In genomic region chr1:15786581-15786980, GRCh38 we compare ENCODE assay signal across 13 cellular contexts. TPM values are rescaled to one million over a fixed set of nuclear protein-coding genes. Genes with fewer than 3 reads are reported as not detected.
A peak's percentile ranks its signal among the peaks of the same experiment; 100 is the strongest.
DNase-seq lines count a peak whose midpoint lies in the region; ATAC-seq, FAIRE-seq and TF ChIP-seq lines count a peak whose summit lies in the region.
"Had no signal": no experiment of that assay in that cellular context is flagged by ENCODE, and none has a peak within 500 bp of the region (broad histone marks: within the 10 kb centered on the region; RNA-seq: fewer than 3 reads in every experiment).

No MANE protein-coding gene starts in this region.

- no peaks in the 10 kb centered on the region for H3K9me2 ChIP-seq in HCT116 (ENCODE audit: insufficient read depth)

- H3K9ac ChIP-seq in HCT116 (ENCODE audit: low read length) (peak overlapping the region; percentile 23; the same call in 1 of the 2 replicates), mammary epithelial cell (ENCODE audit: insufficient read depth, low read length) (no peak overlapping the region), kidney (ENCODE audit: low read length in 2 of 2) (no peak overlapping the region), neural progenitor cell (no peak overlapping the region)

- no peaks in the 10 kb centered on the region for H3F3A ChIP-seq in neural progenitor cell (ENCODE audit: low read depth)

- H2AFZ ChIP-seq in HCT116 (ENCODE audit: low read depth, low read length, poor library complexity, severe bottlenecking): no peak overlapping the region
- no peak overlapping the region for H2AFZ ChIP-seq in mammary epithelial cell (ENCODE audit: low read depth, low read length)
- no peak overlapping the region for H2AFZ ChIP-seq in neural progenitor cell (replicated peaks)

- TF ChIP-seq CTCF in HCT116 (IDR thresholded peaks at IDR 0.05 in 2 of 3, conservative IDR thresholded peaks at IDR 0.05 in 1 of 3; ENCODE audit: borderline replicate concordance in 1 of 3, insufficient read depth in 1 of 3, low read depth in 2 of 3, low read length in 2 of 3): no peak
- no peak for TF ChIP-seq CTCF in mammary epithelial cell (conservative IDR thresholded peaks at IDR 0.05 in 1 of 2, IDR thresholded peaks at IDR 0.05 in 1 of 2; ENCODE audit: extremely low read depth in 1 of 2, insufficient read depth in 1 of 2, low read depth in 1 of 2, low read length in 2 of 2)
- TF ChIP-seq CTCF in kidney (IDR thresholded peaks at IDR 0.05; ENCODE audit: borderline replicate concordance, extremely low read depth, insufficient read depth): no peak
- TF ChIP-seq CTCF in testis (IDR thresholded peaks at IDR 0.05): no peak
- TF ChIP-seq CTCF in neural progenitor cell (IDR thresholded peaks at IDR 0.05): no peak

- H3K79me2 ChIP-seq in HCT116 (ENCODE audit: insufficient read depth, low read length) (no peaks in the 10 kb centered on the region), mammary epithelial cell (ENCODE audit: insufficient read depth, low read length) (no peaks in the 10 kb centered on the region), neural progenitor cell (ENCODE audit: low read depth) (no peaks in the 10 kb centered on the region)

- no peak overlapping the region for H3K4me3 Mint-ChIP-seq in neural progenitor cell
- H3K4me3 Mint-ChIP-seq: activated naive CD4-positive, alpha-beta T cell treated with anti-CD3 and anti-CD28 coated beads, Interleukin-2, amount 50 U/mL, for 24 hours had no signal

- H3K9me3 ChIP-seq in HCT116 (ENCODE audit: control insufficient read depth in 1 of 2, insufficient read depth in 1 of 2, low read depth in 1 of 2, low read length in 2 of 2) (no peaks in the 10 kb centered on the region), mammary epithelial cell (replicated peaks; ENCODE audit: insufficient read depth, low read length) (no peaks in the 10 kb centered on the region), kidney (ENCODE audit: control insufficient read depth in 1 of 2, low read length in 2 of 2) (no peaks in the 10 kb centered on the region), testis (no peaks in the 10 kb centered on the region), neural progenitor cell (ENCODE audit: low read depth) (no peaks in the 10 kb centered on the region)
- H3K9me3 ChIP-seq: gastrocnemius medialis, pancreas had no signal

- in situ Hi-C loops in mammary epithelial cell (cut with MboI; ENCODE audit: low sequenced_read_pairs in 2 of 2): no loop called here

- H3K27ac Mint-ChIP-seq in neural progenitor cell: no peak overlapping the region
- H3K27ac Mint-ChIP-seq: activated naive CD4-positive, alpha-beta T cell treated with anti-CD3 and anti-CD28 coated beads, Interleukin-2, amount 50 U/mL, for 24 hours had no signal

- CTCF ChIA-PET in HCT116 (lab: Charles Lee): no interaction called here
- CTCF ChIA-PET in mammary epithelial cell (lab: Charles Lee; ENCODE audit: low non-redundant PET): no interaction called here

- no peaks in the 10 kb centered on the region for H3K36me3 ChIP-seq in HCT116 (ENCODE audit: control insufficient read depth in 1 of 2, insufficient read depth in 2 of 2, low read length in 2 of 2)
- H3K36me3 ChIP-seq in mammary epithelial cell (ENCODE audit: insufficient read depth, low read length): peaks cover 11% of the 10 kb centered on the region
- no peaks in the 10 kb centered on the region for H3K36me3 ChIP-seq in kidney (ENCODE audit: control insufficient read depth in 1 of 2, insufficient read depth in 2 of 2, low read length in 2 of 2)
- no peaks in the 10 kb centered on the region for H3K36me3 ChIP-seq in testis (ENCODE audit: low read depth, missing control alignments)
- H3K36me3 ChIP-seq in neural progenitor cell: no peaks in the 10 kb centered on the region
- H3K36me3 ChIP-seq: gastrocnemius medialis had no signal

- no peak for FAIRE-seq in kidney (lab: Jason Lieb, UNC)
- FAIRE-seq: pancreas, RCC 7860 had no signal

- H3K27me3 Mint-ChIP-seq in neural progenitor cell (ENCODE audit: insufficient read depth, low read depth): peaks cover 2% of the 10 kb centered on the region

- dilution Hi-C loops in mammary epithelial cell (cut with HindIII; ENCODE audit: low sequenced_read_pairs): no loop called here

- H3K4me2 ChIP-seq in HCT116 (ENCODE audit: low read length): peak overlapping the region; percentile 49
- no peak overlapping the region for H3K4me2 ChIP-seq in mammary epithelial cell (ENCODE audit: insufficient read depth, low read depth, low read length)
- no peak overlapping the region for H3K4me2 ChIP-seq in neural progenitor cell

- H3K4me3 ChIP-seq in HCT116 (replicated peaks in 1 of 2; ENCODE audit: low read depth in 1 of 2, low read length in 2 of 2) (no peak overlapping the region), mammary epithelial cell (replicated peaks in 1 of 3; ENCODE audit: insufficient read depth in 1 of 3, low read depth in 2 of 3, low read length in 3 of 3) (no peak overlapping the region), kidney (ENCODE audit: low read length in 2 of 2) (no peak overlapping the region), testis (no peak overlapping the region), neural progenitor cell (no peak overlapping the region)
- H3K4me3 ChIP-seq: gastrocnemius medialis, pancreas had no signal

- H3K27ac ChIP-seq in HCT116 (ENCODE audit: low read depth, low read length) (no peak overlapping the region), mammary epithelial cell (ENCODE audit: insufficient read depth, low read depth, low read length) (peak overlapping the region; percentile 6), kidney (ENCODE audit: low read depth in 2 of 2, low read length in 2 of 2) (no peak overlapping the region), testis (no peak overlapping the region), neural progenitor cell (no peak overlapping the region)
- H3K27ac ChIP-seq: gastrocnemius medialis, pancreas had no signal

- H4K20me1 ChIP-seq in HCT116 (ENCODE audit: insufficient read depth) (no peaks in the 10 kb centered on the region), mammary epithelial cell (ENCODE audit: insufficient read depth, low read length) (no peaks in the 10 kb centered on the region), neural progenitor cell (ENCODE audit: low read depth) (no peaks in the 10 kb centered on the region)

- RAD21 ChIA-PET in HCT116 (lab: Charles Lee; ENCODE audit: low non-redundant PET in 1 of 2, low total read pairs in 2 of 2, uncharacterized antibody in 2 of 2, unreplicated experiment in 2 of 2): interaction anchor here in 1 of 2 experiments (0.6 kb wide), 1 partner anchor 11 kb away, joined by 3 read pairs; no protein-coding TSS in a partner anchor

- intact Hi-C loops in HCT116 (cut with micrococcal nuclease) (loop anchor here (5.0 kb wide), 1 partner anchor 361 kb away; no protein-coding TSS in a partner anchor), mammary epithelial cell (cut with micrococcal nuclease) (no loop called here), kidney (cut with DNase I) (no loop called here), testis (cut with DNase I; ENCODE audit: low total_unique reads) (no loop called here)

- H3K36me3 Mint-ChIP-seq in neural progenitor cell: no peaks in the 10 kb centered on the region
- H3K36me3 Mint-ChIP-seq: activated naive CD4-positive, alpha-beta T cell treated with anti-CD3 and anti-CD28 coated beads, Interleukin-2, amount 50 U/mL, for 24 hours had no signal

- 30% methylated on average over 10 of the region's 10 CpGs for WGBS in mammary epithelial cell (ENCODE audit: low coverage, missing lambda C conversion rate)
- 70 to 89% methylated on average over 8 to 9 of the region's 10 CpGs for WGBS in testis, 2 donors

- POLR2A ChIA-PET in HCT116 (lab: Charles Lee): interaction anchor here (1.3 kb wide), 1 partner anchor 13 kb away, joined by 4 read pairs; no protein-coding TSS in a partner anchor

- ATAC-seq in HCT116: peak; percentile 35; the same call in 1 of the 2 replicates
- no peak for ATAC-seq in GM19397 (IDR thresholded peaks at IDR 0.05; ENCODE audit: unreplicated experiment)
- ATAC-seq in GM18873 (IDR thresholded peaks at IDR 0.05; ENCODE audit: low FRiP score, unreplicated experiment): no peak
- no peak for ATAC-seq in HG03139 (IDR thresholded peaks at IDR 0.05; ENCODE audit: unreplicated experiment)
- ATAC-seq: gastrocnemius medialis had no signal

- H3K9me3 Mint-ChIP-seq in neural progenitor cell: no peaks in the 10 kb centered on the region
- H3K9me3 Mint-ChIP-seq: activated naive CD4-positive, alpha-beta T cell treated with anti-CD3 and anti-CD28 coated beads, Interleukin-2, amount 50 U/mL, for 24 hours had no signal

- no peak for DNase-seq in HCT116 (ENCODE audit: low read depth, low spot score)
- peak; percentile 54 for DNase-seq in mammary epithelial cell
- peak; percentile 76 for DNase-seq in kidney
- peak; percentile 33 for DNase-seq in testis
- no peak for DNase-seq in neural progenitor cell (ENCODE audit: low spot score)
- DNase-seq: NCI-H2171, pancreas had no signal

- TF ChIP-seq POLR2A in HCT116 (IDR thresholded peaks at IDR 0.05; ENCODE audit: borderline replicate concordance, extremely low read depth, insufficient read depth, insufficient read length) (no peak), testis (IDR thresholded peaks at IDR 0.05) (no peak)

- H3K4me1 Mint-ChIP-seq in neural progenitor cell: peaks cover 5% of the 10 kb centered on the region
- H3K4me1 Mint-ChIP-seq: activated naive CD4-positive, alpha-beta T cell treated with anti-CD3 and anti-CD28 coated beads, Interleukin-2, amount 50 U/mL, for 24 hours had no signal

- peaks cover 17 to 45% of the 10 kb centered on the region in 2 experiments for H3K4me1 ChIP-seq in HCT116 (ENCODE audit: control insufficient read depth in 1 of 2, insufficient read depth in 2 of 2, low read length in 2 of 2)
- peaks cover 22% of the 10 kb centered on the region for H3K4me1 ChIP-seq in mammary epithelial cell (ENCODE audit: insufficient read depth, low read length)
- H3K4me1 ChIP-seq in kidney (ENCODE audit: control insufficient read depth in 1 of 2, insufficient read depth in 1 of 2, low read depth in 1 of 2, low read length in 2 of 2): no peaks in the 10 kb centered on the region
- H3K4me1 ChIP-seq in testis: peaks cover 6% of the 10 kb centered on the region
- no peaks in the 10 kb centered on the region for H3K4me1 ChIP-seq in neural progenitor cell
- H3K4me1 ChIP-seq: pancreas had no signal

- BruUV-seq in HCT116 (replicated peaks; lab: Mats Ljungman, UMichigan): no TSS peak
- BruUV-seq in mammary epithelial cell (replicated peaks; lab: Mats Ljungman, UMichigan): no TSS peak

- no peak for TF ChIP-seq RAD21 in HCT116 (IDR thresholded peaks at IDR 0.05; ENCODE audit: low read depth)

- H3K27me3 ChIP-seq in HCT116 (ENCODE audit: insufficient read depth, low read length) (no peaks in the 10 kb centered on the region), mammary epithelial cell (ENCODE audit: insufficient read depth, low read length) (no peaks in the 10 kb centered on the region), testis (no peaks in the 10 kb centered on the region), neural progenitor cell (no peaks in the 10 kb centered on the region)
- H3K27me3 ChIP-seq: gastrocnemius medialis, pancreas had no signal

RNA-seq across cellular contexts. Expression of gene UQCRHL, which starts 20.9 kb away (rescaled TPM):
- total RNA-seq in HCT116 (2021; ENCODE audit: unreplicated experiment) (2.5 TPM), mammary epithelial cell (1 to 10 TPM; 1.2 to 1.3 TPM), kidney (0.91 TPM), testis (1 to 10 TPM; 1.5 to 2.0 TPM), neural progenitor cell (ENCODE audit: low replicate concordance) (2.8 and 4.8 TPM in 2 replicates)
- 4.8 and 7.1 TPM in 2 replicates for polyA plus RNA-seq in HCT116 (2012)
- polyA plus RNA-seq in mammary epithelial cell (1.9 TPM), kidney (ENCODE audit: insufficient read depth, low read depth, low replicate concordance) (11.8 TPM), testis (ENCODE audit: insufficient read depth, low read depth, low replicate concordance) (2.5 TPM)
- polyA minus RNA-seq in mammary epithelial cell: not detected

RNA-seq across cellular contexts. Expression of gene FBLIM1, which starts 28.0 kb away (rescaled TPM):
- total RNA-seq in HCT116 (2021; ENCODE audit: unreplicated experiment): 6.0 TPM
- 8.7 and 9.7 TPM in 2 replicates for polyA plus RNA-seq in HCT116 (2012)
- 100 to 1,000 TPM; 196 to 351 TPM for total RNA-seq in mammary epithelial cell
- polyA plus RNA-seq in mammary epithelial cell: 141 TPM
- 123 TPM for polyA minus RNA-seq in mammary epithelial cell
- total RNA-seq in kidney: 89.3 TPM
- 16.6 TPM for polyA plus RNA-seq in kidney (ENCODE audit: insufficient read depth, low read depth, low replicate concordance)
- 10 to 100 TPM; 32.8 to 52.5 TPM for total RNA-seq in testis
- 23.3 TPM for polyA plus RNA-seq in testis (ENCODE audit: insufficient read depth, low read depth, low replicate concordance)
- 4.7 and 13.0 TPM in 2 replicates for total RNA-seq in neural progenitor cell (ENCODE audit: low replicate concordance)

RNA-seq across cellular contexts. Expression of gene TMEM82, which starts 44.3 kb away (rescaled TPM):
- not detected for total RNA-seq in HCT116 (2021; ENCODE audit: unreplicated experiment)
- polyA plus RNA-seq in HCT116 (2012): not detected in 2 replicates
- total RNA-seq in mammary epithelial cell: not detected
- polyA plus RNA-seq in mammary epithelial cell: not detected
- polyA minus RNA-seq in mammary epithelial cell: not detected
- 2.0 TPM for total RNA-seq in kidney
- polyA plus RNA-seq in kidney (ENCODE audit: insufficient read depth, low read depth, low replicate concordance): 25.4 TPM
- total RNA-seq in testis: not detected
- not detected for polyA plus RNA-seq in testis (ENCODE audit: insufficient read depth, low read depth, low replicate concordance)
- 0.56 TPM in 1 of 2 replicates, not detected in the other for total RNA-seq in neural progenitor cell (ENCODE audit: low replicate concordance)
- total RNA-seq: pancreas had no signal
- polyA plus RNA-seq: pancreas had no signal

RNA-seq across cellular contexts. Expression of gene SLC25A34, which starts 50.5 kb away (rescaled TPM):
- 0.59 TPM for total RNA-seq in HCT116 (2021; ENCODE audit: unreplicated experiment)
- 0.32 and 0.38 TPM in 2 replicates for polyA plus RNA-seq in HCT116 (2012)
- total RNA-seq in mammary epithelial cell: under 1 TPM; 0.67 to 0.89 TPM
- 0.39 TPM for polyA plus RNA-seq in mammary epithelial cell
- polyA minus RNA-seq in mammary epithelial cell: not detected
- 1.5 TPM for total RNA-seq in kidney
- 12.2 TPM for polyA plus RNA-seq in kidney (ENCODE audit: insufficient read depth, low read depth, low replicate concordance)
- total RNA-seq in testis: 1 to 10 TPM; 2.5 to 3.8 TPM
- 2.6 TPM for polyA plus RNA-seq in testis (ENCODE audit: insufficient read depth, low read depth, low replicate concordance)
- total RNA-seq in neural progenitor cell (ENCODE audit: low replicate concordance): 0.34 and 2.2 TPM in 2 replicates

Comparison
In these comparisons a context has a peak if more than half of its experiments do, and no peak if none do; other contexts are left out.
1. DNase-seq: peak in mammary epithelial cell (single experiment), kidney (single experiment) and testis (single experiment); none in HCT116 (single experiment) and neural progenitor cell (single experiment).